ENCODE assay signal across 8 cellular contexts in genomic region chr13:39035204-39035603, GRCh38. TPM values are rescaled to one million over a fixed set of nuclear protein-coding genes. Genes with fewer than 3 reads are reported as not detected.
DNase-seq lines count a peak whose midpoint lies in the region; ATAC-seq, FAIRE-seq and TF ChIP-seq lines count a peak whose summit lies in the region.

No MANE protein-coding gene starts in this region.

- H2BK15ac ChIP-seq in mesendoderm (replicated peaks; ENCODE audit: low read depth): no peak overlapping the region

- no peaks in the 10 kb centered on the region for H3K27me3 Mint-ChIP-seq in astrocyte (ENCODE audit: low read depth, unreplicated experiment)

- no peak overlapping the region for H3K23ac ChIP-seq in mesendoderm (ENCODE audit: low read length)

- no peaks in the 10 kb centered on the region for H3K9me3 Mint-ChIP-seq in astrocyte (ENCODE audit: unreplicated experiment)

- H3K4me2 ChIP-seq in BLaER1 (peak overlapping the region; percentile 92), astrocyte (ENCODE audit: low read length) (peak overlapping the region; percentile 98), mesendoderm (ENCODE audit: low read length) (peak overlapping the region; percentile 13)

- H3K4me1 ChIP-seq in BLaER1: peaks cover 34% of the 10 kb centered on the region
- peaks cover 3% of the 10 kb centered on the region for H3K4me1 ChIP-seq in astrocyte (ENCODE audit: insufficient read depth, low read length)
- peaks cover 6% of the 10 kb centered on the region for H3K4me1 ChIP-seq in mesendoderm (ENCODE audit: control insufficient read depth, low read depth, low read length)

- H3K79me2 ChIP-seq in astrocyte (ENCODE audit: insufficient read depth, low read length) (peaks cover 79% of the 10 kb centered on the region), mesendoderm (ENCODE audit: control insufficient read depth, insufficient read depth, low read length) (peaks cover 48% of the 10 kb centered on the region)

- H3K56ac ChIP-seq in mesendoderm (ENCODE audit: low read length): no peak overlapping the region

- peak; percentile 16 for DNase-seq in HT-29 (ENCODE audit: low spot score)
- DNase-seq in astrocyte (ENCODE audit: low read depth): no peak
- peak; percentile 65 for DNase-seq in mesendoderm
- DNase-seq in NCI-H1417 treated with DMSO at 0.1 percent for 48 hours (lab: John Stamatoyannopoulos, UW): no peak
- no peak for DNase-seq in HCEC 1CT

- peaks cover 35% of the 10 kb centered on the region for H3K36me3 ChIP-seq in BLaER1
- no peaks in the 10 kb centered on the region for H3K36me3 ChIP-seq in astrocyte (ENCODE audit: insufficient read depth, low read length)
- no peaks in the 10 kb centered on the region for H3K36me3 ChIP-seq in mesendoderm (ENCODE audit: control insufficient read depth, insufficient read depth, low read length)

- no CpG with 5 or more reads among the region's 2 CpGs for WGBS in mesendoderm (ENCODE audit: extremely low coverage, insufficient coverage, low lambda C conversion rate)

- peaks cover 14% of the 10 kb centered on the region for H3K4me1 Mint-ChIP-seq in astrocyte (ENCODE audit: low read depth, unreplicated experiment)

- H3K9me3 ChIP-seq in BLaER1 (no peaks in the 10 kb centered on the region), astrocyte (ENCODE audit: insufficient read depth, low read depth, low read length) (no peaks in the 10 kb centered on the region)

- ATAC-seq in HG03432 (IDR thresholded peaks at IDR 0.05; ENCODE audit: unreplicated experiment) (no peak), HG02571 (IDR thresholded peaks at IDR 0.05; ENCODE audit: unreplicated experiment) (no peak)

- H3K18ac ChIP-seq in mesendoderm (ENCODE audit: low read length): no peak overlapping the region

- H3K27ac Mint-ChIP-seq in astrocyte (ENCODE audit: unreplicated experiment): no peak overlapping the region

- H4K20me1 ChIP-seq in BLaER1 (peaks cover 70% of the 10 kb centered on the region), astrocyte (ENCODE audit: insufficient read depth, low read length) (peaks cover 30% of the 10 kb centered on the region)

- no peak overlapping the region for H2BK5ac ChIP-seq in mesendoderm (ENCODE audit: low read length)

- H3K4me3 ChIP-seq in BLaER1: peak overlapping the region; percentile 97
- H3K4me3 ChIP-seq in astrocyte (ENCODE audit: insufficient read depth, low read depth, low read length): peak overlapping the region; percentile 96
- H3K4me3 ChIP-seq in mesendoderm (ENCODE audit: low read length): no peak overlapping the region

- no peak overlapping the region for H4K8ac ChIP-seq in mesendoderm (ENCODE audit: low read depth, low read length)

- no peak overlapping the region for H2BK120ac ChIP-seq in mesendoderm (ENCODE audit: low read depth, low read length)

- H3K36me3 Mint-ChIP-seq in astrocyte (ENCODE audit: low read depth, unreplicated experiment): no peaks in the 10 kb centered on the region

- no peak for FAIRE-seq in astrocyte (lab: Jason Lieb, UNC)

- H2AFZ ChIP-seq in astrocyte (ENCODE audit: low read depth, low read length): no peak overlapping the region

- no peak for TF ChIP-seq CTCF in astrocyte (IDR thresholded peaks at IDR 0.05; ENCODE audit: insufficient read depth, low read depth, low read length)

- H3K9ac ChIP-seq in BLaER1 (peak overlapping the region; percentile 94), astrocyte (ENCODE audit: low read length) (peak overlapping the region; percentile 87), mesendoderm (ENCODE audit: low read length) (peak overlapping the region; percentile 37)

- no peak overlapping the region for H2AK5ac ChIP-seq in mesendoderm (ENCODE audit: low read length)

- no peak overlapping the region for H3K4ac ChIP-seq in mesendoderm (ENCODE audit: low read depth, low read length)

- peak overlapping the region; percentile 91 for H3K4me3 Mint-ChIP-seq in astrocyte (ENCODE audit: unreplicated experiment)

- no peak overlapping the region for H4K5ac ChIP-seq in mesendoderm (ENCODE audit: low read length)

- H3K27me3 ChIP-seq in BLaER1 (no peaks in the 10 kb centered on the region), astrocyte (ENCODE audit: insufficient read depth, low read length) (no peaks in the 10 kb centered on the region), mesendoderm (ENCODE audit: insufficient read depth, low read length, poor library complexity) (no peaks in the 10 kb centered on the region)

- H3K79me1 ChIP-seq in mesendoderm (ENCODE audit: low read length): peaks cover 5% of the 10 kb centered on the region

- 0 out of 2 replicates have a peak overlapping the region, but pooled peaks have one; percentile 96 for H3K27ac ChIP-seq in BLaER1
- no peak overlapping the region for H3K27ac ChIP-seq in astrocyte (ENCODE audit: low read depth, low read length)
- no peak overlapping the region for H3K27ac ChIP-seq in mesendoderm (ENCODE audit: low read depth, low read length)

RNA-seq across cellular contexts. Expression of gene PROSER1, which starts 2.7 kb away (rescaled TPM):
- 29.7 and 34.4 TPM in 2 replicates for total RNA-seq in HT-29 (2014; rRNA removed; shearing (Covaris generic))
- 26.7 and 35.3 TPM in 2 replicates for total RNA-seq in astrocyte
- 75.1 TPM for polyA plus RNA-seq in mesendoderm (2013, experiment 1 of 2)
- 71.0 TPM for polyA plus RNA-seq in mesendoderm (2013, experiment 2 of 2)

RNA-seq across cellular contexts. Expression of gene NHLRC3, which starts 3.1 kb away (rescaled TPM):
- total RNA-seq in HT-29 (2014; rRNA removed; shearing (Covaris generic)): 11.3 and 13.3 TPM in 2 replicates
- total RNA-seq in astrocyte: 8.2 and 8.4 TPM in 2 replicates
- polyA plus RNA-seq in mesendoderm (2013, experiment 1 of 2): 5.2 TPM
- 5.4 TPM for polyA plus RNA-seq in mesendoderm (2013, experiment 2 of 2)

RNA-seq across cellular contexts. Expression of gene STOML3, which starts 44.6 kb away (rescaled TPM):
- not detected in 2 replicates for total RNA-seq in HT-29 (2014; rRNA removed; shearing (Covaris generic))
- not detected in 2 replicates for total RNA-seq in astrocyte
- polyA plus RNA-seq in mesendoderm (2013, experiment 1 of 2): not detected
- polyA plus RNA-seq in mesendoderm (2013, experiment 2 of 2): not detected

Comparison
In these comparisons a context has a peak if more than half of its experiments do, and no peak if none do; other contexts are left out.
1. H3K4me2 ChIP-seq: peak in every context shown above with its lines; median percentile 98 in astrocyte; 92 in BLaER1; 13 in mesendoderm.
2. H3K9ac ChIP-seq: peak in every context shown above with its lines; median percentile 94 in BLaER1; 87 in astrocyte; 37 in mesendoderm.
3. DNase-seq: peak in HT-29 (single experiment) and mesendoderm (single experiment); none in astrocyte (single experiment), NCI-H1417 treated with DMSO at 0.1 percent for 48 hours (single experiment) and HCEC 1CT (single experiment).